In genomic region chr11:96294289-96294688, GRCh38 we compare ENCODE assay signal across 1 cellular context.
TF ChIP-seq lines count a peak whose summit lies in the region.

No MANE protein-coding gene starts in this region.

TF ChIP-seq in GM23338, 12 proteins besides CTCF, POLR2A, EP300 and RAD21 (continued from another document):
- no peak for TF ChIP-seq ZNF462 (CRISPR knock-in tag; IDR thresholded peaks at IDR 0.05)
